Comparison of ENCODE assay signal across 8 cellular contexts in the genomic region with DNA sequence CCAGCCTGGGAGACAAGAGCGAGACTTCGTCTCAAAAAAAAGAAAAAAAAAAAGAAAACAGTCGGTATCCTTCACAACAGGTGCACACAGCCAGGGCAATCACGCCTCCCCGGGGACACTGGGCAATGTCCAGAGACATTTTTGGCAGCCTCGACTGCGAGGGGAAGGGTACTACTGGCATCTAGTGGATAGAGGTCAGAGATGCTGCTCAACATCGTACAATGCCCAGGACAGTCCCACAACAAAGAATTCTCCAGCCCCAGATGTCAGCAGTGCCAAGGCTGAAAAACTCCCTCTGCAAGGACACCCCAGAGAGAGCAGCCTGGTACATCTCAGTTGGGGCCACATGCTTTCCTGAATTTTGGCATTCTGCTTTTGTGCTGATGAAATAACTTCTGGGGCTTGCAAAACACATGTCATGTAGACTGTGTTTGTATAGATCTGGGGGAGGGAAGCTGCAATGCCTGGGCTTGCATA. TPM values are rescaled to one million over a fixed set of nuclear protein-coding genes. Genes with fewer than 3 reads are reported as not detected.
DNase-seq lines count a peak whose midpoint lies in the region; ATAC-seq, FAIRE-seq and TF ChIP-seq lines count a peak whose summit lies in the region.

No MANE protein-coding gene starts in this region.

- TF ChIP-seq CTCF in AG04450 (IDR thresholded peaks at IDR 0.05; ENCODE audit: low read depth, low read length) (peak; percentile 53), HEK293 (tag by site-specific recombination; IDR thresholded peaks at IDR 0.05) (peak; percentile 81), VCaP (conservative IDR thresholded peaks at IDR 0.05) (peak; percentile 94), keratinocyte (optimal IDR thresholded peaks at IDR 0.05 in 1 of 3, IDR thresholded peaks at IDR 0.05 in 1 of 3, conservative IDR thresholded peaks at IDR 0.05 in 1 of 3; ENCODE audit: extremely low read depth in 1 of 3, insufficient read depth in 2 of 3, low read length in 3 of 3) (peak in 2 of 3 experiments; percentile 16 to 50)

- no peaks in the 10 kb centered on the region for H3K27me3 ChIP-seq in AG04450 (ENCODE audit: control insufficient read depth, insufficient read depth, low read length)
- H3K27me3 ChIP-seq in keratinocyte (ENCODE audit: control insufficient read depth, extremely low read depth, insufficient read depth, low read length): no peaks in the 10 kb centered on the region

- H3K36me3 ChIP-seq in HEK293 (ENCODE audit: control insufficient read depth in 2 of 2, insufficient read depth in 1 of 2, low read length in 2 of 2) (peaks cover 16 to 76% of the 10 kb centered on the region in 2 experiments; a peak in 2 of 3 replicates), keratinocyte (ENCODE audit: control insufficient read depth in 2 of 2, extremely low read depth in 1 of 2, insufficient read depth in 2 of 2, low read length in 2 of 2) (peaks cover 15 to 21% of the 10 kb centered on the region in 2 experiments)

- POLR2A ChIA-PET in AG04450 (lab: Yijun Ruan, JAX): interaction anchor here (0.6 to 1.2 kb wide), 5 partner anchors 13 to 102 kb away, joined by 3 to 8 read pairs (median 4); a partner anchor contains a TSS
- POLR2A ChIA-PET in HEK293 (lab: Yijun Ruan, JAX): no interaction called here

- no peaks in the 10 kb centered on the region for H3K9me3 ChIP-seq in AG04450 (ENCODE audit: control insufficient read depth, insufficient read depth, low read length)
- no peaks in the 10 kb centered on the region for H3K9me3 ChIP-seq in HEK293 (ENCODE audit: control insufficient read depth, insufficient read depth, low read depth, low read length)
- H3K9me3 ChIP-seq in keratinocyte (ENCODE audit: control insufficient read depth, low read depth, low read length): no peaks in the 10 kb centered on the region

- no peaks in the 10 kb centered on the region for H4K20me1 ChIP-seq in keratinocyte (ENCODE audit: control insufficient read depth, extremely low read depth, insufficient read depth, low read length)

- H3K4me1 ChIP-seq in HEK293 (ENCODE audit: control insufficient read depth, insufficient read depth, low read length) (no peaks in the 10 kb centered on the region), keratinocyte (ENCODE audit: control insufficient read depth, extremely low read depth, insufficient read depth, low read length) (no peaks in the 10 kb centered on the region)

- no peaks in the 10 kb centered on the region for H3K9me1 ChIP-seq in keratinocyte (ENCODE audit: control insufficient read depth, extremely low read depth, insufficient read depth, low read length)

- H3K27ac ChIP-seq in AG04450 (ENCODE audit: low read depth, low read length) (peak overlapping the region; percentile 47), HEK293 (ENCODE audit: extremely low read depth, low read depth, low read length) (no peak overlapping the region), VCaP (peak overlapping the region; percentile 27; the same call in 1 of the 2 replicates), keratinocyte (ENCODE audit: control insufficient read depth, insufficient read depth, low read length) (no peak overlapping the region)

- DNase-seq in AG04450 (ENCODE audit: low read depth, low spot score) (no peak), keratinocyte (ENCODE audit: low read depth, low spot score) (no peak), NCI-H226 (no peak), iPS-NIHi11 (ENCODE audit: low spot score) (no peak)

- H3K9ac ChIP-seq in keratinocyte (ENCODE audit: control insufficient read depth, extremely low read depth, insufficient read depth, low read length): no peak overlapping the region

- no peaks in the 10 kb centered on the region for H3K79me2 ChIP-seq in keratinocyte (ENCODE audit: control insufficient read depth, insufficient read depth, low read length)

- CTCF ChIA-PET in AG04450 (lab: Charles Lee): interaction anchor here (0.6 to 2.5 kb wide), 5 partner anchors 11 to 34 kb away, joined by 3 to 21 read pairs (median 4); no protein-coding TSS in a partner anchor
- CTCF ChIA-PET in HEK293 (lab: Yijun Ruan, JAX): no interaction called here

- H3K4me3 ChIP-seq in AG04450 (ENCODE audit: low read depth, low read length) (no peak overlapping the region), HEK293 (ENCODE audit: low read depth, low read length) (no peak overlapping the region), keratinocyte (ENCODE audit: control insufficient read depth in 2 of 3, extremely low read depth in 1 of 3, insufficient read depth in 2 of 3, low read depth in 1 of 3, low read length in 3 of 3) (no peak overlapping the region)

- ATAC-seq in HG03135 (IDR thresholded peaks at IDR 0.05; ENCODE audit: unreplicated experiment) (no peak), GM21360 (IDR thresholded peaks at IDR 0.05; ENCODE audit: unreplicated experiment) (no peak)

- dilution Hi-C loops in keratinocyte (cut with MboI; ENCODE audit: extremely low pct_ligation_motif_present, low sequenced_read_pairs): no loop called here

- FAIRE-seq in keratinocyte (lab: Jason Lieb, UNC): no peak

- H3K4me2 ChIP-seq in keratinocyte (ENCODE audit: control insufficient read depth, extremely low read depth, insufficient read depth, low read depth, low read length): no peak overlapping the region

- H2AFZ ChIP-seq in keratinocyte (ENCODE audit: control insufficient read depth, low read length): no peak overlapping the region

TF ChIP-seq in HEK293, 187 proteins besides CTCF, POLR2A, EP300 and RAD21 (continues in another document):
- no peak for TF ChIP-seq TRIM28 (IDR thresholded peaks at IDR 0.05; ENCODE audit: borderline replicate concordance, low read length)
- TF ChIP-seq FEZF1 (tag by site-specific recombination; IDR thresholded peaks at IDR 0.05): no peak
- TF ChIP-seq BCL11A (tag by site-specific recombination; IDR thresholded peaks at IDR 0.05; ENCODE audit: low read depth): no peak
- no peak for TF ChIP-seq ZNF248 (tag by site-specific recombination; IDR thresholded peaks at IDR 0.05)
- TF ChIP-seq, protein P1, sequence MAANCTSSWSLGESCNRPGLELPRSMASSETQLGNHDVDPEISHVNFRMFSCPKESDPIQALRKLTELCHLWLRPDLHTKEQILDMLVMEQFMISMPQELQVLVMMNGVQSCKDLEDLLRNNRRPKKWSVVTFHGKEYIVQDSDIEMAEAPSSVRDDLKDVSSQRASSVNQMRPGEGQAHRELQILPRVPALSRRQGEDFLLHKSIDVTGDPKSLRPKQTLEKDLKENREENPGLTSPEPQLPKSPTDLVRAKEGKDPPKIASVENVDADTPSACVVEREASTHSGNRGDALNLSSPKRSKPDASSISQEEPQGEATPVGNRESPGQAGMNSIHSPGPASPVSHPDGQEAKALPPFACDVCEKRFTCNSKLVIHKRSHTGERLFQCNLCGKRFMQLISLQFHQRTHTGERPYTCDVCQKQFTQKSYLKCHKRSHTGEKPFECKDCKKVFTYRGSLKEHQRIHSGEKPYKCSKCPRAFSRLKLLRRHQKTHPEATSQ (tag by site-specific recombination; IDR thresholded peaks at IDR 0.05): no peak
- TF ChIP-seq, protein P2, sequence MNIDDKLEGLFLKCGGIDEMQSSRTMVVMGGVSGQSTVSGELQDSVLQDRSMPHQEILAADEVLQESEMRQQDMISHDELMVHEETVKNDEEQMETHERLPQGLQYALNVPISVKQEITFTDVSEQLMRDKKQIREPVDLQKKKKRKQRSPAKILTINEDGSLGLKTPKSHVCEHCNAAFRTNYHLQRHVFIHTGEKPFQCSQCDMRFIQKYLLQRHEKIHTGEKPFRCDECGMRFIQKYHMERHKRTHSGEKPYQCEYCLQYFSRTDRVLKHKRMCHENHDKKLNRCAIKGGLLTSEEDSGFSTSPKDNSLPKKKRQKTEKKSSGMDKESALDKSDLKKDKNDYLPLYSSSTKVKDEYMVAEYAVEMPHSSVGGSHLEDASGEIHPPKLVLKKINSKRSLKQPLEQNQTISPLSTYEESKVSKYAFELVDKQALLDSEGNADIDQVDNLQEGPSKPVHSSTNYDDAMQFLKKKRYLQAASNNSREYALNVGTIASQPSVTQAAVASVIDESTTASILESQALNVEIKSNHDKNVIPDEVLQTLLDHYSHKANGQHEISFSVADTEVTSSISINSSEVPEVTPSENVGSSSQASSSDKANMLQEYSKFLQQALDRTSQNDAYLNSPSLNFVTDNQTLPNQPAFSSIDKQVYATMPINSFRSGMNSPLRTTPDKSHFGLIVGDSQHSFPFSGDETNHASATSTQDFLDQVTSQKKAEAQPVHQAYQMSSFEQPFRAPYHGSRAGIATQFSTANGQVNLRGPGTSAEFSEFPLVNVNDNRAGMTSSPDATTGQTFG (tag by site-specific recombination; IDR thresholded peaks at IDR 0.05; ENCODE audit: borderline replicate concordance): no peak
- no peak for TF ChIP-seq ZNF837 (tag by site-specific recombination; IDR thresholded peaks at IDR 0.05)
- no peak for TF ChIP-seq KLF7 (tag by site-specific recombination; IDR thresholded peaks at IDR 0.05; ENCODE audit: borderline replicate concordance)

RNA-seq across cellular contexts. Expression of a gene that starts 21.5 kb away (rescaled TPM):
- 84.1 and 90.8 TPM in 2 replicates for polyA plus RNA-seq in AG04450 (2011; rRNA removed)
- 42.2 and 53.0 TPM in 2 replicates for polyA minus RNA-seq in AG04450 (2011; rRNA and poly(A)+ RNA removed)
- polyA plus RNA-seq in keratinocyte: 30.6 to 40.1 TPM (median 33.8 TPM) in 3 replicates
- 18.5 TPM for polyA plus RNA-seq in keratinocyte (2011; ENCODE audit: low read depth)
- polyA plus RNA-seq in keratinocyte (2011; cell fraction: cytosol; rRNA removed): 19.7 and 34.1 TPM in 2 replicates
- 24.9 and 29.3 TPM in 2 replicates for polyA plus RNA-seq in keratinocyte (2011; cell fraction: nucleus; rRNA removed)
- 26.0 and 34.2 TPM in 2 replicates for polyA plus RNA-seq in keratinocyte (2012; ENCODE audit: low replicate concordance)
- polyA minus RNA-seq in keratinocyte: 18.1 to 34.5 TPM (median 25.5 TPM) in 3 replicates
- 23.2 TPM for polyA minus RNA-seq in keratinocyte (2011; cell fraction: cytosol; rRNA and poly(A)+ RNA removed)
- polyA minus RNA-seq in keratinocyte (2011; cell fraction: nucleus; rRNA and poly(A)+ RNA removed): 12.3 and 15.4 TPM in 2 replicates

RNA-seq across cellular contexts. Expression of a gene that starts 53.8 kb away (rescaled TPM):
- polyA plus RNA-seq in AG04450 (2011; rRNA removed) (32.1 and 33.5 TPM in 2 replicates), keratinocyte (32.8 to 41.2 TPM (median 39.1 TPM) in 3 replicates)
- 27.0 and 36.3 TPM in 2 replicates for polyA minus RNA-seq in AG04450 (2011; rRNA and poly(A)+ RNA removed)
- polyA plus RNA-seq in keratinocyte (2011; ENCODE audit: low read depth): 59.4 TPM
- 36.2 and 42.9 TPM in 2 replicates for polyA plus RNA-seq in keratinocyte (2011; cell fraction: cytosol; rRNA removed)
- polyA plus RNA-seq in keratinocyte (2011; cell fraction: nucleus; rRNA removed): 52.7 and 56.9 TPM in 2 replicates
- polyA plus RNA-seq in keratinocyte (2012; ENCODE audit: low replicate concordance): 23.3 and 28.9 TPM in 2 replicates
- 17.1 to 35.8 TPM (median 35.4 TPM) in 3 replicates for polyA minus RNA-seq in keratinocyte
- polyA minus RNA-seq in keratinocyte (2011; cell fraction: cytosol; rRNA and poly(A)+ RNA removed): 18.0 TPM
- polyA minus RNA-seq in keratinocyte (2011; cell fraction: nucleus; rRNA and poly(A)+ RNA removed): 14.9 and 35.5 TPM in 2 replicates

Comparison
In these comparisons a context has a peak if more than half of its experiments do, and no peak if none do; other contexts are left out.
1. H3K27ac ChIP-seq: peak in AG04450 (single experiment) and VCaP (single experiment); none in HEK293 (single experiment) and keratinocyte (single experiment).
2. CTCF ChIP-seq: peak in every context shown above with its lines; median percentile 94 in VCaP; 81 in HEK293; 53 in AG04450; 33 in keratinocyte.